16 cellular contexts compared by ENCODE assay signal in genomic region chr17:81998222-81998621, GRCh38. TPM values are rescaled to one million over a fixed set of nuclear protein-coding genes. Genes with fewer than 3 reads are reported as not detected.
DNase-seq lines count a peak whose midpoint lies in the region; ATAC-seq, FAIRE-seq and TF ChIP-seq lines count a peak whose summit lies in the region.
"Had no signal": no experiment of that assay in that cellular context is flagged by ENCODE, and none has a peak within 500 bp of the region (broad histone marks: within the 10 kb centered on the region; RNA-seq: fewer than 3 reads in every experiment).

No MANE protein-coding gene starts in this region.

- dilution Hi-C loops in endothelial cell of umbilical vein (cut with MboI; ENCODE audit: extremely low pct_ligation_motif_present, low sequenced_read_pairs), result no loop called here

- H3K79me2 ChIP-seq in endothelial cell of umbilical vein (ENCODE audit: control insufficient read depth, insufficient read depth, low read length) (no peaks in the 10 kb centered on the region), neural progenitor cell (ENCODE audit: low read depth) (no peaks in the 10 kb centered on the region)

- POLR2A ChIA-PET in Caco-2 (lab: Charles Lee), result no interaction called here
- POLR2A ChIA-PET in RWPE1 (lab: Yijun Ruan, JAX; ENCODE audit: low non-redundant PET), result no interaction called here
- POLR2A ChIA-PET in endothelial cell of umbilical vein (lab: Charles Lee), result no interaction called here

- intact Hi-C loops in Caco-2 (cut with micrococcal nuclease; ENCODE audit: unreplicated experiment) (no loop called here), endothelial cell of umbilical vein (cut with micrococcal nuclease) (no loop called here), left cardiac atrium (cut with DNase I) (no loop called here)

- no peak overlapping the region for H3K4me3 Mint-ChIP-seq in Caco-2 (ENCODE audit: unreplicated experiment)
- H3K4me3 Mint-ChIP-seq in neural progenitor cell, result no peak overlapping the region
- no peak overlapping the region for H3K4me3 Mint-ChIP-seq in activated naive CD8-positive, alpha-beta T cell treated with anti-CD3 and anti-CD28 coated beads for 36 hours
- H3K4me3 Mint-ChIP-seq: CD4-positive, CD25-positive, alpha-beta regulatory T cell had no signal

- no peak for TF ChIP-seq CTCF in Caco-2 (IDR thresholded peaks at IDR 0.05; ENCODE audit: insufficient read depth in 1 of 2, low read depth in 1 of 2, low read length in 1 of 2, severe bottlenecking in 1 of 2, unreplicated experiment in 1 of 2)
- no peak for TF ChIP-seq CTCF in RWPE1 (conservative IDR thresholded peaks at IDR 0.05; ENCODE audit: low read depth)
- no peak for TF ChIP-seq CTCF in endothelial cell of umbilical vein (IDR thresholded peaks at IDR 0.05; ENCODE audit: extremely low read depth in 1 of 2, insufficient read depth in 1 of 2, low read depth in 1 of 2, low read length in 2 of 2)
- TF ChIP-seq CTCF in neural progenitor cell (IDR thresholded peaks at IDR 0.05), result no peak

- H3K27ac ChIP-seq in RWPE1, result peak overlapping the region; percentile 1; the same call in 1 of the 2 replicates
- no peak overlapping the region for H3K27ac ChIP-seq in endothelial cell of umbilical vein (ENCODE audit: insufficient read depth, low read depth, low read length)
- no peak overlapping the region for H3K27ac ChIP-seq in neural progenitor cell
- H3K27ac ChIP-seq: A549, GM23248, HL-60 had no signal

- H3K4me2 ChIP-seq in endothelial cell of umbilical vein (ENCODE audit: insufficient read depth, low read length) (no peak overlapping the region), neural progenitor cell (no peak overlapping the region)
- H3K4me2 ChIP-seq: A549 had no signal

- H3K9ac ChIP-seq in endothelial cell of umbilical vein (replicated peaks; ENCODE audit: extremely low read depth, insufficient read depth, low read length) (no peak overlapping the region), neural progenitor cell (peak overlapping the region; percentile 17)
- H3K9ac ChIP-seq: GM23248 had no signal

- ATAC-seq in left cardiac atrium, result no peak
- ATAC-seq: A549 had no signal

- no peaks in the 10 kb centered on the region; the same call in 1 of the 2 replicates for H3K36me3 ChIP-seq in Caco-2 (ENCODE audit: control insufficient read depth, insufficient read depth, low read length)
- H3K36me3 ChIP-seq in endothelial cell of umbilical vein (ENCODE audit: control insufficient read depth in 2 of 2, extremely low read depth in 1 of 2, insufficient read depth in 2 of 2, low read length in 2 of 2), result no peaks in the 10 kb centered on the region
- H3K36me3 ChIP-seq in neural progenitor cell, result no peaks in the 10 kb centered on the region
- H3K36me3 ChIP-seq: BE2C had no signal

- H3K4me3 ChIP-seq in Caco-2 (ENCODE audit: low read depth, low read length) (no peak overlapping the region), endothelial cell of umbilical vein (replicated peaks in 1 of 3; ENCODE audit: insufficient read depth in 1 of 3, low read depth in 1 of 3, low read length in 3 of 3) (no peak overlapping the region), neural progenitor cell (no peak overlapping the region)
- H3K4me3 ChIP-seq: A549, GM23248 had no signal

- H3K36me3 Mint-ChIP-seq in Caco-2 (ENCODE audit: insufficient read depth, unreplicated experiment), result peaks cover 5% of the 10 kb centered on the region
- no peaks in the 10 kb centered on the region for H3K36me3 Mint-ChIP-seq in neural progenitor cell
- H3K36me3 Mint-ChIP-seq in activated naive CD8-positive, alpha-beta T cell treated with anti-CD3 and anti-CD28 coated beads for 36 hours, result no peaks in the 10 kb centered on the region
- H3K36me3 Mint-ChIP-seq: CD4-positive, CD25-positive, alpha-beta regulatory T cell had no signal

- no peaks in the 10 kb centered on the region for H4K20me1 ChIP-seq in endothelial cell of umbilical vein (replicated peaks; ENCODE audit: control insufficient read depth, extremely low read depth, insufficient read depth, low read length)
- no peaks in the 10 kb centered on the region for H4K20me1 ChIP-seq in neural progenitor cell (ENCODE audit: low read depth)

- H3K9me1 ChIP-seq in endothelial cell of umbilical vein (replicated peaks; ENCODE audit: control insufficient read depth, extremely low read depth, insufficient read depth, low read length), result no peaks in the 10 kb centered on the region

- H3F3A ChIP-seq in neural progenitor cell (ENCODE audit: low read depth), result peaks cover 9% of the 10 kb centered on the region

- BruUV-seq in Caco-2 (replicated peaks; lab: Mats Ljungman, UMichigan) (TSS peak; percentile 24), endothelial cell of umbilical vein (replicated peaks; lab: Mats Ljungman, UMichigan) (no TSS peak)

- H2AFZ ChIP-seq in endothelial cell of umbilical vein (ENCODE audit: low read depth, low read length), result no peak overlapping the region
- no peak overlapping the region for H2AFZ ChIP-seq in neural progenitor cell (replicated peaks)
- H2AFZ ChIP-seq: GM23248 had no signal

- no peak overlapping the region for H3K27ac Mint-ChIP-seq in Caco-2 (ENCODE audit: unreplicated experiment)
- H3K27ac Mint-ChIP-seq in neural progenitor cell, result no peak overlapping the region
- H3K27ac Mint-ChIP-seq in activated naive CD8-positive, alpha-beta T cell treated with anti-CD3 and anti-CD28 coated beads for 36 hours, result no peak overlapping the region
- H3K27ac Mint-ChIP-seq: CD4-positive, CD25-positive, alpha-beta regulatory T cell had no signal

- H3K4me1 ChIP-seq in Caco-2, result peaks cover 10% of the 10 kb centered on the region
- H3K4me1 ChIP-seq in endothelial cell of umbilical vein (ENCODE audit: control insufficient read depth, extremely low read depth, insufficient read depth, low read length), result peaks cover 4% of the 10 kb centered on the region
- peaks cover 15% of the 10 kb centered on the region for H3K4me1 ChIP-seq in neural progenitor cell

- DNase-seq in Caco-2, result no peak
- DNase-seq in RWPE1 (ENCODE audit: low spot score), result no peak
- DNase-seq in endothelial cell of umbilical vein (ENCODE audit: low read depth, low spot score), result no peak
- no peak for DNase-seq in neural progenitor cell (ENCODE audit: low spot score)
- no peak for DNase-seq in left cardiac atrium
- DNase-seq in activated naive CD8-positive, alpha-beta T cell treated with anti-CD3 and anti-CD28 coated beads for 36 hours, result no peak
- no peak for DNase-seq in amniotic stem cell (lab: John Stamatoyannopoulos, UW)
- DNase-seq: BE2C; Calu3; CD4-positive, CD25-positive, alpha-beta regulatory T cell; DMS 273 treated with DMSO at 0.1 percent for 48 hours; GM23248; H7 had no signal

- CTCF ChIA-PET in Caco-2 (lab: Charles Lee) (interaction anchor here (1.8 kb wide), 1 partner anchor 39 kb away, joined by 16 read pairs; no protein-coding TSS in a partner anchor), RWPE1 (lab: Yijun Ruan, JAX) (interaction anchor here (1.4 kb wide), 1 partner anchor 39 kb away, joined by 4 read pairs; no protein-coding TSS in a partner anchor), endothelial cell of umbilical vein (lab: Charles Lee) (interaction anchor here (0.8 kb wide), 1 partner anchor 23 kb away, joined by 3 read pairs; no protein-coding TSS in a partner anchor)

- H3K27me3 Mint-ChIP-seq in Caco-2 (ENCODE audit: insufficient read depth, unreplicated experiment), result no peaks in the 10 kb centered on the region
- peaks cover 3% of the 10 kb centered on the region for H3K27me3 Mint-ChIP-seq in neural progenitor cell (ENCODE audit: insufficient read depth, low read depth)
- H3K27me3 Mint-ChIP-seq in activated naive CD8-positive, alpha-beta T cell treated with anti-CD3 and anti-CD28 coated beads for 36 hours, result no peaks in the 10 kb centered on the region
- H3K27me3 Mint-ChIP-seq: CD4-positive, CD25-positive, alpha-beta regulatory T cell had no signal

- no peaks in the 10 kb centered on the region for H3K27me3 ChIP-seq in Caco-2 (replicated peaks; ENCODE audit: control insufficient read depth, insufficient read depth, low read length)
- no peaks in the 10 kb centered on the region for H3K27me3 ChIP-seq in endothelial cell of umbilical vein (ENCODE audit: control insufficient read depth in 2 of 2, insufficient read depth in 2 of 2, low read length in 2 of 2)
- H3K27me3 ChIP-seq in neural progenitor cell, result no peaks in the 10 kb centered on the region
- H3K27me3 ChIP-seq: BE2C had no signal

- H3K4me1 Mint-ChIP-seq in Caco-2 (ENCODE audit: low read depth, unreplicated experiment) (no peaks in the 10 kb centered on the region), neural progenitor cell (peaks cover 33% of the 10 kb centered on the region)
- no peaks in the 10 kb centered on the region for H3K4me1 Mint-ChIP-seq in activated naive CD8-positive, alpha-beta T cell treated with anti-CD3 and anti-CD28 coated beads for 36 hours
- H3K4me1 Mint-ChIP-seq: CD4-positive, CD25-positive, alpha-beta regulatory T cell had no signal

- H3K9me3 ChIP-seq in Caco-2 (no peaks in the 10 kb centered on the region), endothelial cell of umbilical vein (replicated peaks; ENCODE audit: control insufficient read depth, insufficient read depth, low read length) (no peaks in the 10 kb centered on the region), neural progenitor cell (ENCODE audit: low read depth) (no peaks in the 10 kb centered on the region)
- H3K9me3 ChIP-seq: A549, BE2C had no signal

- no peak for TF ChIP-seq POLR2A in endothelial cell of umbilical vein (IDR thresholded peaks at IDR 0.05; ENCODE audit: low read depth, low read length)

- H3K9me3 Mint-ChIP-seq in Caco-2 (ENCODE audit: unreplicated experiment) (no peaks in the 10 kb centered on the region), neural progenitor cell (no peaks in the 10 kb centered on the region)
- no peaks in the 10 kb centered on the region for H3K9me3 Mint-ChIP-seq in activated naive CD8-positive, alpha-beta T cell treated with anti-CD3 and anti-CD28 coated beads for 36 hours

- peak; percentile 61 for FAIRE-seq in endothelial cell of umbilical vein (lab: Jason Lieb, UNC)
- FAIRE-seq: A549 had no signal

RNA-seq across cellular contexts. Expression of gene ASPSCR1, which starts 20.8 kb away (rescaled TPM):
- total RNA-seq in Caco-2 (2022), result 58.0 and 59.2 TPM in 2 replicates
- total RNA-seq in endothelial cell of umbilical vein, result 30.9 and 36.5 TPM in 2 replicates
- polyA plus RNA-seq in endothelial cell of umbilical vein, result 24.8 and 30.4 TPM in 2 replicates
- polyA plus RNA-seq in endothelial cell of umbilical vein (2011; cell fraction: cytosol; rRNA removed), result 12.2 and 20.1 TPM in 2 replicates
- polyA plus RNA-seq in endothelial cell of umbilical vein (2011; cell fraction: nucleus; rRNA removed), result 47.4 and 58.5 TPM in 2 replicates
- 14.4 and 18.6 TPM in 2 replicates for polyA plus RNA-seq in endothelial cell of umbilical vein (2012)
- polyA minus RNA-seq in endothelial cell of umbilical vein, result 12.6 and 20.8 TPM in 2 replicates
- 29.3 TPM for polyA minus RNA-seq in endothelial cell of umbilical vein (2011; cell fraction: cytosol; rRNA and poly(A)+ RNA removed)
- polyA minus RNA-seq in endothelial cell of umbilical vein (2011; cell fraction: nucleus; rRNA and poly(A)+ RNA removed), result 20.8 and 34.2 TPM in 2 replicates
- total RNA-seq in neural progenitor cell (ENCODE audit: low replicate concordance), result 13.1 and 40.9 TPM in 2 replicates
- total RNA-seq in left cardiac atrium, result 10 to 100 TPM; 16.9 to 24.4 TPM
- total RNA-seq in activated naive CD8-positive, alpha-beta T cell treated with anti-CD3 and anti-CD28 coated beads for 36 hours, result 10 to 100 TPM; 21.7 to 22.5 TPM

RNA-seq across cellular contexts. Expression of gene CENPX, which starts 24.5 kb away (rescaled TPM):
- total RNA-seq in Caco-2 (2022) (85.3 and 94.9 TPM in 2 replicates), endothelial cell of umbilical vein (56.2 and 68.0 TPM in 2 replicates), neural progenitor cell (ENCODE audit: low replicate concordance) (53.0 and 85.0 TPM in 2 replicates), left cardiac atrium (10 to 100 TPM; 27.2 to 37.2 TPM)
- 67.2 and 67.6 TPM in 2 replicates for polyA plus RNA-seq in endothelial cell of umbilical vein
- 54.9 and 73.0 TPM in 2 replicates for polyA plus RNA-seq in endothelial cell of umbilical vein (2011; cell fraction: cytosol; rRNA removed)
- 54.2 and 58.1 TPM in 2 replicates for polyA plus RNA-seq in endothelial cell of umbilical vein (2011; cell fraction: nucleus; rRNA removed)
- polyA plus RNA-seq in endothelial cell of umbilical vein (2012), result 46.4 and 47.4 TPM in 2 replicates
- polyA minus RNA-seq in endothelial cell of umbilical vein, result 13.8 and 18.6 TPM in 2 replicates
- polyA minus RNA-seq in endothelial cell of umbilical vein (2011; cell fraction: cytosol; rRNA and poly(A)+ RNA removed), result 52.5 TPM
- 3.8 and 8.9 TPM in 2 replicates for polyA minus RNA-seq in endothelial cell of umbilical vein (2011; cell fraction: nucleus; rRNA and poly(A)+ RNA removed)
- 100 to 1,000 TPM; 119 to 131 TPM for total RNA-seq in activated naive CD8-positive, alpha-beta T cell treated with anti-CD3 and anti-CD28 coated beads for 36 hours

RNA-seq across cellular contexts. Expression of gene LRRC45, which starts 24.9 kb away (rescaled TPM):
- total RNA-seq in Caco-2 (2022) (33.2 and 38.2 TPM in 2 replicates), endothelial cell of umbilical vein (18.6 and 22.9 TPM in 2 replicates), neural progenitor cell (ENCODE audit: low replicate concordance) (15.4 and 46.7 TPM in 2 replicates), left cardiac atrium (1 to 10 TPM; 3.7 to 7.9 TPM)
- 7.6 and 8.1 TPM in 2 replicates for polyA plus RNA-seq in endothelial cell of umbilical vein
- 6.1 and 10.3 TPM in 2 replicates for polyA plus RNA-seq in endothelial cell of umbilical vein (2011; cell fraction: cytosol; rRNA removed)
- polyA plus RNA-seq in endothelial cell of umbilical vein (2011; cell fraction: nucleus; rRNA removed), result 53.9 and 58.6 TPM in 2 replicates
- 6.4 and 10.3 TPM in 2 replicates for polyA plus RNA-seq in endothelial cell of umbilical vein (2012)
- 4.6 and 6.7 TPM in 2 replicates for polyA minus RNA-seq in endothelial cell of umbilical vein
- 18.1 TPM for polyA minus RNA-seq in endothelial cell of umbilical vein (2011; cell fraction: cytosol; rRNA and poly(A)+ RNA removed)
- 6.9 and 9.7 TPM in 2 replicates for polyA minus RNA-seq in endothelial cell of umbilical vein (2011; cell fraction: nucleus; rRNA and poly(A)+ RNA removed)
- total RNA-seq in activated naive CD8-positive, alpha-beta T cell treated with anti-CD3 and anti-CD28 coated beads for 36 hours, result 10 to 100 TPM; 16.5 to 17.3 TPM

RNA-seq across cellular contexts. Expression of gene RAC3, which starts 33.3 kb away (rescaled TPM):
- total RNA-seq in Caco-2 (2022) (94.5 and 96.7 TPM in 2 replicates), endothelial cell of umbilical vein (34.1 and 35.4 TPM in 2 replicates), neural progenitor cell (ENCODE audit: low replicate concordance) (31.6 and 81.2 TPM in 2 replicates), left cardiac atrium (1 to 10 TPM; 3.8 to 4.2 TPM)
- polyA plus RNA-seq in endothelial cell of umbilical vein, result 56.0 and 91.1 TPM in 2 replicates
- polyA plus RNA-seq in endothelial cell of umbilical vein (2011; cell fraction: cytosol; rRNA removed), result 37.4 and 51.2 TPM in 2 replicates
- 50.0 and 55.7 TPM in 2 replicates for polyA plus RNA-seq in endothelial cell of umbilical vein (2011; cell fraction: nucleus; rRNA removed)
- polyA plus RNA-seq in endothelial cell of umbilical vein (2012), result 23.4 and 52.5 TPM in 2 replicates
- polyA minus RNA-seq in endothelial cell of umbilical vein, result 22.6 and 24.3 TPM in 2 replicates
- 7.6 TPM for polyA minus RNA-seq in endothelial cell of umbilical vein (2011; cell fraction: cytosol; rRNA and poly(A)+ RNA removed)
- 9.2 and 19.1 TPM in 2 replicates for polyA minus RNA-seq in endothelial cell of umbilical vein (2011; cell fraction: nucleus; rRNA and poly(A)+ RNA removed)
- total RNA-seq in activated naive CD8-positive, alpha-beta T cell treated with anti-CD3 and anti-CD28 coated beads for 36 hours, result 1 to 10 TPM; 4.7 to 5.1 TPM

RNA-seq across cellular contexts. Expression of gene NOTUM, which starts 37.2 kb away (rescaled TPM):
- total RNA-seq in Caco-2 (2022) (11.1 and 13.0 TPM in 2 replicates), endothelial cell of umbilical vein (not detected in 2 replicates), neural progenitor cell (ENCODE audit: low replicate concordance) (0.25 TPM in 1 of 2 replicates, not detected in the other), left cardiac atrium (not detected)
- polyA plus RNA-seq in endothelial cell of umbilical vein, result not detected in 2 replicates
- polyA plus RNA-seq in endothelial cell of umbilical vein (2011; cell fraction: cytosol; rRNA removed), result not detected in 2 replicates
- polyA plus RNA-seq in endothelial cell of umbilical vein (2011; cell fraction: nucleus; rRNA removed), result not detected in 2 replicates
- polyA plus RNA-seq in endothelial cell of umbilical vein (2012), result not detected in 2 replicates
- 0.06 and 0.24 TPM in 2 replicates for polyA minus RNA-seq in endothelial cell of umbilical vein
- 2.2 TPM for polyA minus RNA-seq in endothelial cell of umbilical vein (2011; cell fraction: cytosol; rRNA and poly(A)+ RNA removed)
- polyA minus RNA-seq in endothelial cell of umbilical vein (2011; cell fraction: nucleus; rRNA and poly(A)+ RNA removed), result not detected in 2 replicates
- total RNA-seq in activated naive CD8-positive, alpha-beta T cell treated with anti-CD3 and anti-CD28 coated beads for 36 hours, result under 1 TPM; 0.19 to 0.36 TPM
- total RNA-seq: Calu3; CD4-positive, CD25-positive, alpha-beta regulatory T cell; GM23248 had no signal
- polyA plus RNA-seq: AG04450, GM23248 had no signal
